ENCODE assay signal across 7 cellular contexts in genomic region chr13:111114362-111115050, GRCh38. TPM values are rescaled to one million over a fixed set of nuclear protein-coding genes. Genes with fewer than 3 reads are reported as not detected.
DNase-seq lines count a peak whose midpoint lies in the region; ATAC-seq, FAIRE-seq and TF ChIP-seq lines count a peak whose summit lies in the region.

No MANE protein-coding gene starts in this region.

- no peak overlapping the region for H2AFZ ChIP-seq in neuron (ENCODE audit: low read depth, low read length)

- peak overlapping the region; percentile 54 for H3K4me3 ChIP-seq in HL-60 (replicated peaks; ENCODE audit: insufficient read depth, low read length)
- H3K4me3 ChIP-seq in neuron (ENCODE audit: low read length) = peak overlapping the region; percentile 23

- no peak for TF ChIP-seq CTCF in HL-60 (IDR thresholded peaks at IDR 0.05; ENCODE audit: insufficient read depth, low read length)

- H3K9me3 ChIP-seq in neuron (ENCODE audit: low read length) = no peaks in the 10 kb centered on the region

- peaks cover 4 to 11% of the 10 kb centered on the region in 2 donors for H3K36me3 Mint-ChIP-seq in activated naive CD4-positive, alpha-beta T cell treated with anti-CD3 and anti-CD28 coated beads, Interleukin-2, amount 50 U/mL, for 72 hours

- H3K9me3 Mint-ChIP-seq in activated naive CD4-positive, alpha-beta T cell treated with anti-CD3 and anti-CD28 coated beads, Interleukin-2, amount 50 U/mL, for 72 hours = no peaks in the 10 kb centered on the region

- peak; percentile 35 for DNase-seq in GM12891 (ENCODE audit: insufficient read length, low spot score)
- peak; percentile 15 to 17 for DNase-seq in HL-60 (ENCODE audit: low read depth in 1 of 2, low spot score in 1 of 2)
- peak in 1 of 2 donors; percentile 16 for DNase-seq in activated naive CD4-positive, alpha-beta T cell treated with anti-CD3 and anti-CD28 coated beads, Interleukin-2, amount 50 U/mL, for 72 hours (ENCODE audit: low spot score in 2 of 2)
- DNase-seq in glomerular visceral epithelial cell (ENCODE audit: extremely low spot score) = peak; percentile 15
- no peak for DNase-seq in NCI-H1048 (lab: John Stamatoyannopoulos, UW)
- DNase-seq in ureter (ENCODE audit: low spot score) = no peak

- H3K4me1 ChIP-seq in neuron (ENCODE audit: insufficient read depth, low read length) = peaks cover 13% of the 10 kb centered on the region

- no peak overlapping the region for H3K27ac ChIP-seq in HL-60 (replicated peaks)

- peak; percentile 82 for FAIRE-seq in GM12891 (lab: Jason Lieb, UNC)

- TF ChIP-seq POLR2A in GM12891 (IDR thresholded peaks at IDR 0.05; ENCODE audit: low read depth, low read length) = no peak

- H3K36me3 ChIP-seq in neuron (ENCODE audit: insufficient read depth, low read length) = peaks cover 19% of the 10 kb centered on the region

- peaks cover 68% of the 10 kb centered on the region for H3K27me3 ChIP-seq in HL-60 (ENCODE audit: insufficient read depth, poor library complexity, severe bottlenecking)
- H3K27me3 ChIP-seq in neuron (ENCODE audit: insufficient read depth, low read length) = no peaks in the 10 kb centered on the region

- no peak overlapping the region for H3K27ac Mint-ChIP-seq in activated naive CD4-positive, alpha-beta T cell treated with anti-CD3 and anti-CD28 coated beads, Interleukin-2, amount 50 U/mL, for 72 hours

- peak; percentile 44 to 60 for ATAC-seq in activated naive CD4-positive, alpha-beta T cell treated with anti-CD3 and anti-CD28 coated beads, Interleukin-2, amount 50 U/mL, for 72 hours

TF ChIP-seq in GM12891, 5 proteins besides CTCF, POLR2A, EP300 and RAD21:
- no peak for TF ChIP-seq PAX5 (IDR thresholded peaks at IDR 0.05; ENCODE audit: insufficient read depth, low read length, severe bottlenecking)
- TF ChIP-seq POU2F2 (IDR thresholded peaks at IDR 0.05; ENCODE audit: low read depth, low read length) = no peak

RNA-seq across cellular contexts. Expression of gene ARHGEF7, which starts 0.6 kb away (rescaled TPM):
- polyA plus RNA-seq in GM12891 (2012; ENCODE audit: low read depth, missing spikeins) = 62.9 TPM
- 10 to 100 TPM; 69.5 to 82.5 TPM for total RNA-seq in activated naive CD4-positive, alpha-beta T cell treated with anti-CD3 and anti-CD28 coated beads, Interleukin-2, amount 50 U/mL, for 72 hours
- total RNA-seq in ureter = 104 TPM

Comparison
In these comparisons a context has a peak if more than half of its experiments do, and no peak if none do; other contexts are left out.
1. DNase-seq: peak in GM12891 (single experiment), HL-60 (2 of 2) and glomerular visceral epithelial cell (single experiment); none in NCI-H1048 (single experiment) and ureter (single experiment).